In genomic region chr3:144470646-144471045, GRCh38 we compare ENCODE assay signal across 20 cellular contexts.
"Had no signal": no experiment of that assay in that cellular context is flagged by ENCODE, and none has a peak within 500 bp of the region (broad histone marks: within the 10 kb centered on the region; RNA-seq: fewer than 3 reads in every experiment).

No MANE protein-coding gene starts in this region.

- DNase-seq: IMR-90, Karpas-422, KG1, MG63, NCI-H1092, NCI-H1105 treated with DMSO at 0.1 percent for 48 hours, NCI-H1417 treated with DMSO at 0.1 percent for 48 hours, NCI-H1694 treated with DMSO at 0.1 percent for 48 hours, NCI-H2029, NCI-H2081 treated with DMSO at 0.1 percent for 48 hours, NCI-H2171, NCI-H226, NCI-H510A treated with DMSO at 0.1 percent for 48 hours, NCI-H526, NCI-H82, Right ventricle myocardium superior, RPMI8226, SIG-M5 had no signal

- FAIRE-seq: HepG2, RCC 7860 had no signal
